Comparison of ENCODE assay signal across 21 cellular contexts in genomic region chr19:16613841-16614240, GRCh38. TPM values are rescaled to one million over a fixed set of nuclear protein-coding genes. Genes with fewer than 3 reads are reported as not detected.
DNase-seq lines count a peak whose midpoint lies in the region; ATAC-seq, FAIRE-seq and TF ChIP-seq lines count a peak whose summit lies in the region.
"Had no signal": no experiment of that assay in that cellular context is flagged by ENCODE, and none has a peak within 500 bp of the region (broad histone marks: within the 10 kb centered on the region; RNA-seq: fewer than 3 reads in every experiment).

No MANE protein-coding gene starts in this region.

- H3K36me3 Mint-ChIP-seq in activated CD8-positive, alpha-beta memory T cell treated with anti-CD3 and anti-CD28 coated beads, Interleukin-2, amount 10 ng/mL, durations not matched to agents 7 days and 5 days = no peaks in the 10 kb centered on the region
- H3K36me3 Mint-ChIP-seq in CD4-positive, alpha-beta T cell (ENCODE audit: low read depth) = peaks cover 4% of the 10 kb centered on the region

- intact Hi-C loops in CD4-positive, alpha-beta T cell (cut with DNase I, micrococcal nuclease) = no loop called here
- intact Hi-C loops in endothelial cell of umbilical vein (cut with micrococcal nuclease) = no loop called here

- H3K79me2 ChIP-seq in endothelial cell of umbilical vein (ENCODE audit: control insufficient read depth, insufficient read depth, low read length) (peaks cover 92% of the 10 kb centered on the region), parathyroid adenoma (peaks cover 53% of the 10 kb centered on the region), GM23248 (ENCODE audit: insufficient read depth) (peaks cover 100% of the 10 kb centered on the region)

- H3K27ac Mint-ChIP-seq in activated CD8-positive, alpha-beta memory T cell treated with anti-CD3 and anti-CD28 coated beads, Interleukin-2, amount 10 ng/mL, durations not matched to agents 7 days and 5 days = peak overlapping the region; percentile 3
- H3K27ac Mint-ChIP-seq in CD4-positive, alpha-beta T cell = peak overlapping the region; percentile 7

- dilution Hi-C loops in endothelial cell of umbilical vein (cut with MboI; ENCODE audit: extremely low pct_ligation_motif_present, low sequenced_read_pairs) = no loop called here

- peaks cover 2% of the 10 kb centered on the region for H3F3A ChIP-seq in GM23248 (ENCODE audit: insufficient read depth)

- no peak for ATAC-seq in activated CD8-positive, alpha-beta memory T cell treated with anti-CD3 and anti-CD28 coated beads, Interleukin-2, amount 10 ng/mL, durations not matched to agents 7 days and 5 days
- ATAC-seq in CD4-positive, alpha-beta T cell (ENCODE audit: poor library complexity) = no peak
- no peak for ATAC-seq in HG02884 (IDR thresholded peaks at IDR 0.05; ENCODE audit: unreplicated experiment)
- ATAC-seq: K562 had no signal

- H3K4me2 ChIP-seq in endothelial cell of umbilical vein (ENCODE audit: insufficient read depth, low read length) = no peak overlapping the region
- H3K4me2 ChIP-seq in parathyroid adenoma (ENCODE audit: low read length) = no peak overlapping the region
- no peak overlapping the region for H3K4me2 ChIP-seq in GM23248 (ENCODE audit: unreplicated experiment)

- H3K9me3 Mint-ChIP-seq in activated CD8-positive, alpha-beta memory T cell treated with anti-CD3 and anti-CD28 coated beads, Interleukin-2, amount 10 ng/mL, durations not matched to agents 7 days and 5 days (ENCODE audit: low read depth) = no peaks in the 10 kb centered on the region
- no peaks in the 10 kb centered on the region for H3K9me3 Mint-ChIP-seq in CD4-positive, alpha-beta T cell

- H3K9me1 ChIP-seq in endothelial cell of umbilical vein (replicated peaks; ENCODE audit: control insufficient read depth, extremely low read depth, insufficient read depth, low read length) = no peaks in the 10 kb centered on the region

- CTCF ChIA-PET in activated CD8-positive, alpha-beta memory T cell treated with anti-CD3 and anti-CD28 coated beads, Interleukin-2, amount 10 ng/mL, durations not matched to agents 7 days and 5 days (lab: Charles Lee) = interaction anchor here (1.0 to 1.5 kb wide), 3 partner anchors 14 to 86 kb away, joined by 4 to 5 read pairs (median 4); partner anchors contain the start of gene MED26
- CTCF ChIA-PET in CD4-positive, alpha-beta T cell (lab: Charles Lee) = interaction anchor here (3.5 kb wide), 1 partner anchor 27 kb away, joined by 15 read pairs; no protein-coding TSS in a partner anchor
- CTCF ChIA-PET in endothelial cell of umbilical vein (lab: Charles Lee) = no interaction called here

- no peaks in the 10 kb centered on the region for H3K9me2 ChIP-seq in GM23248 (ENCODE audit: insufficient read depth)

- POLR2A ChIA-PET in CD4-positive, alpha-beta T cell (lab: Charles Lee) = interaction anchor here (0.8 kb wide), 1 partner anchor 13 kb away, joined by 3 read pairs; no protein-coding TSS in a partner anchor
- POLR2A ChIA-PET in endothelial cell of umbilical vein (lab: Charles Lee) = no interaction called here

- WGBS in GM23248 (ENCODE audit: low coverage in 1 of 2, low lambda C conversion rate in 2 of 2, missing lambda C conversion rate in 2 of 2), 2 experiments = 86 to 89% methylated on average over 2 of the region's 2 CpGs

- FAIRE-seq in endothelial cell of umbilical vein (lab: Jason Lieb, UNC) = peak; percentile 35
- FAIRE-seq: GM18507, K562, RCC 7860 had no signal

- no peaks in the 10 kb centered on the region for H3K4me1 ChIP-seq in endothelial cell of umbilical vein (ENCODE audit: control insufficient read depth, extremely low read depth, insufficient read depth, low read length)
- peaks cover 25% of the 10 kb centered on the region for H3K4me1 ChIP-seq in parathyroid adenoma
- peaks cover 6% of the 10 kb centered on the region; the same call in 1 of the 2 replicates for H3K4me1 ChIP-seq in GM23248 (ENCODE audit: insufficient read depth)
- H3K4me1 ChIP-seq: Caco-2 had no signal

- H3K27ac ChIP-seq in CD4-positive, alpha-beta T cell (ENCODE audit: low read depth, low read length) = no peak overlapping the region
- H3K27ac ChIP-seq in endothelial cell of umbilical vein (ENCODE audit: insufficient read depth, low read depth, low read length) = no peak overlapping the region
- peak overlapping the region; percentile 22 for H3K27ac ChIP-seq in parathyroid adenoma
- no peak overlapping the region for H3K27ac ChIP-seq in GM23248

- H3K4me3 Mint-ChIP-seq in activated CD8-positive, alpha-beta memory T cell treated with anti-CD3 and anti-CD28 coated beads, Interleukin-2, amount 10 ng/mL, durations not matched to agents 7 days and 5 days = no peak overlapping the region
- no peak overlapping the region for H3K4me3 Mint-ChIP-seq in CD4-positive, alpha-beta T cell

- no peak for TF ChIP-seq CTCF in CD4-positive, alpha-beta T cell (IDR thresholded peaks at IDR 0.05)
- TF ChIP-seq CTCF in endothelial cell of umbilical vein (IDR thresholded peaks at IDR 0.05; ENCODE audit: extremely low read depth in 1 of 2, insufficient read depth in 1 of 2, low read depth in 1 of 2, low read length in 2 of 2) (no peak), parathyroid adenoma (IDR thresholded peaks at IDR 0.05) (no peak)

- H3K4me3 ChIP-seq in endothelial cell of umbilical vein (replicated peaks in 1 of 3; ENCODE audit: insufficient read depth in 1 of 3, low read depth in 1 of 3, low read length in 3 of 3) = no peak overlapping the region
- H3K4me3 ChIP-seq in parathyroid adenoma (ENCODE audit: low read depth, low read length) = no peak overlapping the region
- H3K4me3 ChIP-seq in GM23248 = no peak overlapping the region
- H3K4me3 ChIP-seq: K562 had no signal

- H3K9ac ChIP-seq in endothelial cell of umbilical vein (replicated peaks; ENCODE audit: extremely low read depth, insufficient read depth, low read length) (no peak overlapping the region), parathyroid adenoma (no peak overlapping the region), GM23248 (no peak overlapping the region)

- peaks cover 52% of the 10 kb centered on the region for H3K4me1 Mint-ChIP-seq in activated CD8-positive, alpha-beta memory T cell treated with anti-CD3 and anti-CD28 coated beads, Interleukin-2, amount 10 ng/mL, durations not matched to agents 7 days and 5 days
- H3K4me1 Mint-ChIP-seq in CD4-positive, alpha-beta T cell (ENCODE audit: low read depth) = peaks cover 86% of the 10 kb centered on the region

- no peaks in the 10 kb centered on the region for H3K9me3 ChIP-seq in CD4-positive, alpha-beta T cell (ENCODE audit: control insufficient read depth, low read length)
- H3K9me3 ChIP-seq in endothelial cell of umbilical vein (replicated peaks; ENCODE audit: control insufficient read depth, insufficient read depth, low read length) (no peaks in the 10 kb centered on the region), parathyroid adenoma (ENCODE audit: control insufficient read depth, low read length) (no peaks in the 10 kb centered on the region), GM23248 (ENCODE audit: low read depth) (no peaks in the 10 kb centered on the region)
- H3K9me3 ChIP-seq: BE2C, Caco-2 had no signal

- H2AFZ ChIP-seq in endothelial cell of umbilical vein (ENCODE audit: low read depth, low read length) (no peak overlapping the region), parathyroid adenoma (no peak overlapping the region), GM23248 (no peak overlapping the region)

- H3K27me3 Mint-ChIP-seq in activated CD8-positive, alpha-beta memory T cell treated with anti-CD3 and anti-CD28 coated beads, Interleukin-2, amount 10 ng/mL, durations not matched to agents 7 days and 5 days = no peaks in the 10 kb centered on the region
- H3K27me3 Mint-ChIP-seq in CD4-positive, alpha-beta T cell = no peaks in the 10 kb centered on the region

- in situ Hi-C loops in GM23248 (cut with MboI) = no loop called here

- H3K36me3 ChIP-seq in endothelial cell of umbilical vein (ENCODE audit: control insufficient read depth in 2 of 2, extremely low read depth in 1 of 2, insufficient read depth in 2 of 2, low read length in 2 of 2) (no peaks in the 10 kb centered on the region), parathyroid adenoma (ENCODE audit: control insufficient read depth, insufficient read depth, low read length) (no peaks in the 10 kb centered on the region), GM23248 (ENCODE audit: low read depth) (no peaks in the 10 kb centered on the region)
- H3K36me3 ChIP-seq: BE2C had no signal

- no peak for TF ChIP-seq POLR2A in endothelial cell of umbilical vein (IDR thresholded peaks at IDR 0.05; ENCODE audit: low read depth, low read length)

- no TSS peak for BruUV-seq in endothelial cell of umbilical vein (replicated peaks; lab: Mats Ljungman, UMichigan)

- DNase-seq in activated CD8-positive, alpha-beta memory T cell treated with anti-CD3 and anti-CD28 coated beads, Interleukin-2, amount 10 ng/mL, durations not matched to agents 7 days and 5 days = no peak
- DNase-seq in activated CD8-positive, alpha-beta memory T cell treated with anti-CD3 and anti-CD28 coated beads, Interleukin-2, amount 50 U/mL, for 48 hours = no peak
- no peak for DNase-seq in CD4-positive, alpha-beta T cell
- DNase-seq in endothelial cell of umbilical vein (ENCODE audit: low read depth, low spot score) (no peak), NCI-H226 (no peak), GM23248 (no peak)
- DNase-seq: BE2C, Caco-2, GF-D8, GOT3, NCI-H1105, NCI-H1694, NCI-H2081 treated with DMSO at 0.1 percent for 48 hours, NCI-H510A, NCI-H748 treated with DMSO at 0.1 percent for 48 hours, Right ventricle myocardium superior had no signal

- no peaks in the 10 kb centered on the region for H3K27me3 ChIP-seq in CD4-positive, alpha-beta T cell (ENCODE audit: control insufficient read depth, insufficient read depth, low read length)
- no peaks in the 10 kb centered on the region for H3K27me3 ChIP-seq in endothelial cell of umbilical vein (ENCODE audit: control insufficient read depth in 2 of 2, insufficient read depth in 2 of 2, low read length in 2 of 2)
- no peaks in the 10 kb centered on the region for H3K27me3 ChIP-seq in parathyroid adenoma (ENCODE audit: control insufficient read depth, insufficient read depth, low read length)
- H3K27me3 ChIP-seq in GM23248 (replicated peaks; ENCODE audit: insufficient read depth) = no peaks in the 10 kb centered on the region
- H3K27me3 ChIP-seq: BE2C had no signal

- no peaks in the 10 kb centered on the region for H4K20me1 ChIP-seq in endothelial cell of umbilical vein (replicated peaks; ENCODE audit: control insufficient read depth, extremely low read depth, insufficient read depth, low read length)
- peaks cover 47% of the 10 kb centered on the region; the same call in 1 of the 2 replicates for H4K20me1 ChIP-seq in GM23248 (ENCODE audit: insufficient read depth)

RNA-seq across cellular contexts. Expression of gene MED26, which starts 14.2 kb away (rescaled TPM):
- total RNA-seq in activated CD8-positive, alpha-beta memory T cell treated with anti-CD3 and anti-CD28 coated beads, Interleukin-2, amount 10 ng/mL, durations not matched to agents 7 days and 5 days = 10 to 100 TPM; 16.0 to 21.3 TPM
- 10 to 100 TPM; 50.4 to 52.4 TPM for total RNA-seq in CD4-positive, alpha-beta T cell
- 9.2 and 13.4 TPM in 2 replicates for total RNA-seq in endothelial cell of umbilical vein
- polyA plus RNA-seq in endothelial cell of umbilical vein (5.6 and 6.2 TPM in 2 replicates), GM23248 (2016; fragmentation: Nextera tagmentation; extraction: Ambion mirVana) (3.3 and 4.4 TPM in 2 replicates)
- polyA plus RNA-seq in endothelial cell of umbilical vein (2011; cell fraction: cytosol; rRNA removed) = 4.1 and 5.0 TPM in 2 replicates
- 5.4 and 6.3 TPM in 2 replicates for polyA plus RNA-seq in endothelial cell of umbilical vein (2011; cell fraction: nucleus; rRNA removed)
- 3.9 and 5.4 TPM in 2 replicates for polyA plus RNA-seq in endothelial cell of umbilical vein (2012)
- polyA minus RNA-seq in endothelial cell of umbilical vein = 9.1 and 9.9 TPM in 2 replicates
- 12.6 TPM for polyA minus RNA-seq in endothelial cell of umbilical vein (2011; cell fraction: cytosol; rRNA and poly(A)+ RNA removed)
- polyA minus RNA-seq in endothelial cell of umbilical vein (2011; cell fraction: nucleus; rRNA and poly(A)+ RNA removed) = 8.5 and 12.1 TPM in 2 replicates
- 6.2 and 6.7 TPM in 2 replicates for total RNA-seq in GM23248 (2014; rRNA removed; shearing (Covaris generic))

RNA-seq across cellular contexts. Expression of gene SLC35E1, which starts 41.6 kb away (rescaled TPM):
- total RNA-seq in activated CD8-positive, alpha-beta memory T cell treated with anti-CD3 and anti-CD28 coated beads, Interleukin-2, amount 10 ng/mL, durations not matched to agents 7 days and 5 days = 10 to 100 TPM; 46.2 to 46.3 TPM
- total RNA-seq in CD4-positive, alpha-beta T cell = 10 to 100 TPM; 72.3 to 76.3 TPM
- 30.4 and 37.5 TPM in 2 replicates for total RNA-seq in endothelial cell of umbilical vein
- polyA plus RNA-seq in endothelial cell of umbilical vein = 36.0 and 50.1 TPM in 2 replicates
- 25.5 and 26.0 TPM in 2 replicates for polyA plus RNA-seq in endothelial cell of umbilical vein (2011; cell fraction: cytosol; rRNA removed)
- polyA plus RNA-seq in endothelial cell of umbilical vein (2011; cell fraction: nucleus; rRNA removed) = 30.9 and 37.6 TPM in 2 replicates
- 30.9 and 32.8 TPM in 2 replicates for polyA plus RNA-seq in endothelial cell of umbilical vein (2012)
- polyA minus RNA-seq in endothelial cell of umbilical vein = 74.9 and 97.2 TPM in 2 replicates
- polyA minus RNA-seq in endothelial cell of umbilical vein (2011; cell fraction: cytosol; rRNA and poly(A)+ RNA removed) = 30.4 TPM
- polyA minus RNA-seq in endothelial cell of umbilical vein (2011; cell fraction: nucleus; rRNA and poly(A)+ RNA removed) = 30.7 and 38.7 TPM in 2 replicates
- 39.7 and 43.2 TPM in 2 replicates for total RNA-seq in GM23248 (2014; rRNA removed; shearing (Covaris generic))
- polyA plus RNA-seq in GM23248 (2016; fragmentation: Nextera tagmentation; extraction: Ambion mirVana) = 35.7 and 38.8 TPM in 2 replicates

RNA-seq across cellular contexts. Expression of gene SMIM7, which starts 46.1 kb away (rescaled TPM):
- total RNA-seq in activated CD8-positive, alpha-beta memory T cell treated with anti-CD3 and anti-CD28 coated beads, Interleukin-2, amount 10 ng/mL, durations not matched to agents 7 days and 5 days = 10 to 100 TPM; 55.4 to 60.0 TPM
- 10 to 100 TPM; 44.3 to 47.4 TPM for total RNA-seq in CD4-positive, alpha-beta T cell
- total RNA-seq in endothelial cell of umbilical vein = 45.7 and 51.1 TPM in 2 replicates
- 53.7 and 62.0 TPM in 2 replicates for polyA plus RNA-seq in endothelial cell of umbilical vein
- polyA plus RNA-seq in endothelial cell of umbilical vein (2011; cell fraction: cytosol; rRNA removed) = 74.9 and 81.5 TPM in 2 replicates
- polyA plus RNA-seq in endothelial cell of umbilical vein (2011; cell fraction: nucleus; rRNA removed) = 56.0 and 62.4 TPM in 2 replicates
- polyA plus RNA-seq in endothelial cell of umbilical vein (2012) = 56.1 and 56.6 TPM in 2 replicates
- polyA minus RNA-seq in endothelial cell of umbilical vein = 58.9 and 59.9 TPM in 2 replicates
- 27.8 TPM for polyA minus RNA-seq in endothelial cell of umbilical vein (2011; cell fraction: cytosol; rRNA and poly(A)+ RNA removed)
- polyA minus RNA-seq in endothelial cell of umbilical vein (2011; cell fraction: nucleus; rRNA and poly(A)+ RNA removed) = 46.6 and 61.2 TPM in 2 replicates
- 65.8 and 79.0 TPM in 2 replicates for total RNA-seq in GM23248 (2014; rRNA removed; shearing (Covaris generic))
- polyA plus RNA-seq in GM23248 (2016; fragmentation: Nextera tagmentation; extraction: Ambion mirVana) = 89.9 and 92.9 TPM in 2 replicates

RNA-seq across cellular contexts. Expression of gene TMEM38A, which starts 47.1 kb away (rescaled TPM):
- total RNA-seq in activated CD8-positive, alpha-beta memory T cell treated with anti-CD3 and anti-CD28 coated beads, Interleukin-2, amount 10 ng/mL, durations not matched to agents 7 days and 5 days = under 1 TPM; 0.87 to 0.88 TPM
- total RNA-seq in CD4-positive, alpha-beta T cell = under 1 TPM in 1 of 2 experiments, not detected in 1; 0.59 TPM
- 1.6 and 2.2 TPM in 2 replicates for total RNA-seq in endothelial cell of umbilical vein
- polyA plus RNA-seq in endothelial cell of umbilical vein = 1.6 and 2.0 TPM in 2 replicates
- polyA plus RNA-seq in endothelial cell of umbilical vein (2011; cell fraction: cytosol; rRNA removed) = 1.6 and 2.3 TPM in 2 replicates
- polyA plus RNA-seq in endothelial cell of umbilical vein (2011; cell fraction: nucleus; rRNA removed) = 1.3 and 1.5 TPM in 2 replicates
- 1.7 and 3.3 TPM in 2 replicates for polyA plus RNA-seq in endothelial cell of umbilical vein (2012)
- polyA minus RNA-seq in endothelial cell of umbilical vein = 1.7 and 4.0 TPM in 2 replicates
- polyA minus RNA-seq in endothelial cell of umbilical vein (2011; cell fraction: cytosol; rRNA and poly(A)+ RNA removed) = 8.5 TPM
- polyA minus RNA-seq in endothelial cell of umbilical vein (2011; cell fraction: nucleus; rRNA and poly(A)+ RNA removed) = 0.91 and 1.7 TPM in 2 replicates
- 1.3 TPM in 1 of 2 replicates, not detected in the other for total RNA-seq in GM23248 (2014; rRNA removed; shearing (Covaris generic))
- 1.1 and 1.6 TPM in 2 replicates for polyA plus RNA-seq in GM23248 (2016; fragmentation: Nextera tagmentation; extraction: Ambion mirVana)
